10 cellular contexts compared by ENCODE assay signal in genomic region chr16:67653131-67654068, GRCh38. TPM values are rescaled to one million over a fixed set of nuclear protein-coding genes. Genes with fewer than 3 reads are reported as not detected.
DNase-seq lines count a peak whose midpoint lies in the region; ATAC-seq and TF ChIP-seq lines count a peak whose summit lies in the region.
"Had no signal": no experiment of that assay in that cellular context is flagged by ENCODE, and none has a peak within 500 bp of the region (broad histone marks: within the 10 kb centered on the region; RNA-seq: fewer than 3 reads in every experiment).

No MANE protein-coding gene starts in this region.

- no peak for TF ChIP-seq RAD21 in liver (IDR thresholded peaks at IDR 0.05)

- TF ChIP-seq CTCF in HEK293 (tag by site-specific recombination; IDR thresholded peaks at IDR 0.05) (peak; percentile 80), MCF 10A (IDR thresholded peaks at IDR 0.05; ENCODE audit: unreplicated experiment) (peak; percentile 11), liver (IDR thresholded peaks at IDR 0.05; ENCODE audit: low read depth, low read length, missing input control) (peak; percentile 16)

- H3K27ac Mint-ChIP-seq in MCF 10A (ENCODE audit: low read depth, unreplicated experiment): no peak overlapping the region
- H3K27ac Mint-ChIP-seq in CD8-positive, alpha-beta memory T cell: no peak overlapping the region

- DNase-seq in 8988T: peak; percentile 84
- no peak for DNase-seq in MCF 10A (ENCODE audit: unreplicated experiment)
- DNase-seq in NCI-H2171 treated with DMSO at 0.1 percent for 48 hours (lab: John Stamatoyannopoulos, UW): no peak
- no peak for DNase-seq in CD8-positive, alpha-beta memory T cell
- DNase-seq: activated naive CD4-positive, alpha-beta T cell had no signal

- H3K27me3 Mint-ChIP-seq in MCF 10A (ENCODE audit: insufficient read depth, unreplicated experiment): peaks cover 26% of the 10 kb centered on the region
- no peaks in the 10 kb centered on the region for H3K27me3 Mint-ChIP-seq in CD8-positive, alpha-beta memory T cell

- H3K36me3 Mint-ChIP-seq in MCF 10A (ENCODE audit: insufficient read depth, unreplicated experiment): peaks cover 6% of the 10 kb centered on the region
- H3K36me3 Mint-ChIP-seq in CD8-positive, alpha-beta memory T cell: peaks cover 5 to 77% (median 9%) of the 10 kb centered on the region in 3 donors

- CTCF ChIA-PET in HEK293 (lab: Yijun Ruan, JAX): interaction anchor here (1.2 kb wide), 1 partner anchor 10 kb away, joined by 4 read pairs; no protein-coding TSS in a partner anchor
- CTCF ChIA-PET in MCF 10A (lab: Yijun Ruan, JAX): interaction anchor here (0.6 kb wide), 1 partner anchor 132 kb away, joined by 3 read pairs; no protein-coding TSS in a partner anchor
- CTCF ChIA-PET in CD8-positive, alpha-beta memory T cell (lab: Charles Lee): interaction anchor here (0.8 to 1.3 kb wide), 2 partner anchors 8 to 11 kb away, joined by 3 to 4 read pairs; partner anchors contain the start of gene CARMIL2

- intact Hi-C loops in MCF 10A (cut with micrococcal nuclease): no loop called here

- no peak overlapping the region for H3K9ac ChIP-seq in liver (ENCODE audit: low read depth in 1 of 2, low read length in 2 of 2)

- H3K9me3 Mint-ChIP-seq in MCF 10A (ENCODE audit: unreplicated experiment): no peaks in the 10 kb centered on the region
- no peaks in the 10 kb centered on the region for H3K9me3 Mint-ChIP-seq in CD8-positive, alpha-beta memory T cell

- ATAC-seq in HG03442 (IDR thresholded peaks at IDR 0.05; ENCODE audit: unreplicated experiment) (no peak), HG03460 (IDR thresholded peaks at IDR 0.05; ENCODE audit: unreplicated experiment) (no peak)

- H3K4me1 ChIP-seq in HEK293 (ENCODE audit: control insufficient read depth, insufficient read depth, low read length) (peaks cover 4% of the 10 kb centered on the region; the same call in 1 of the 2 replicates), liver (ENCODE audit: control insufficient read depth in 4 of 4, insufficient read depth in 4 of 4, low read length in 3 of 4) (peaks cover 3 to 16% (median 10%) of the 10 kb centered on the region in 4 donors)
- H3K4me1 ChIP-seq in CD8-positive, alpha-beta memory T cell (ENCODE audit: insufficient read depth, low read length): peaks cover 3% of the 10 kb centered on the region

- no peak overlapping the region; the same call in 1 of the 2 replicates for H3K27ac ChIP-seq in HEK293 (ENCODE audit: extremely low read depth, low read depth, low read length)
- H3K27ac ChIP-seq in liver (ENCODE audit: low read depth in 1 of 2, low read length in 2 of 2): no peak overlapping the region
- no peak overlapping the region for H3K27ac ChIP-seq in CD8-positive, alpha-beta memory T cell (ENCODE audit: low read depth, low read length)

- H3K4me1 Mint-ChIP-seq in MCF 10A (ENCODE audit: insufficient read depth, unreplicated experiment): no peaks in the 10 kb centered on the region
- peaks cover 5 to 16% (median 8%) of the 10 kb centered on the region in 3 donors for H3K4me1 Mint-ChIP-seq in CD8-positive, alpha-beta memory T cell

- POLR2A ChIA-PET in HEK293 (lab: Yijun Ruan, JAX): no interaction called here
- POLR2A ChIA-PET in MCF 10A (lab: Yijun Ruan, JAX): no interaction called here
- POLR2A ChIA-PET in CD8-positive, alpha-beta memory T cell (lab: Charles Lee): no interaction called here

- H3K9me3 ChIP-seq in HEK293 (ENCODE audit: control insufficient read depth, insufficient read depth, low read depth, low read length): no peaks in the 10 kb centered on the region
- H3K9me3 ChIP-seq in liver (ENCODE audit: control insufficient read depth in 4 of 4, low read length in 3 of 4): no peaks in the 10 kb centered on the region
- no peaks in the 10 kb centered on the region for H3K9me3 ChIP-seq in CD8-positive, alpha-beta memory T cell (ENCODE audit: low read length)

- BruUV-seq in MCF 10A (replicated peaks; lab: Mats Ljungman, UMichigan): no TSS peak

- 16% methylated on average over 79 of the region's 79 CpGs for WGBS in liver

- H3K4me3 ChIP-seq in HEK293 (ENCODE audit: low read depth, low read length): peak overlapping the region; percentile 42
- peak overlapping the region in 1 of 3 donors; percentile 51 for H3K4me3 ChIP-seq in liver (ENCODE audit: low read depth in 1 of 3, low read length in 3 of 3)
- no peak overlapping the region for H3K4me3 ChIP-seq in CD8-positive, alpha-beta memory T cell (ENCODE audit: low read length)

- H3K27me3 ChIP-seq in liver (ENCODE audit: control insufficient read depth in 4 of 4, insufficient read depth in 4 of 4, low read length in 3 of 4): no peaks in the 10 kb centered on the region
- no peaks in the 10 kb centered on the region for H3K27me3 ChIP-seq in CD8-positive, alpha-beta memory T cell (ENCODE audit: insufficient read depth, low read length, poor library complexity, severe bottlenecking)

- H3K4me3 Mint-ChIP-seq in MCF 10A (ENCODE audit: unreplicated experiment): peak overlapping the region; percentile 26
- H3K4me3 Mint-ChIP-seq in CD8-positive, alpha-beta memory T cell: no peak overlapping the region

- peaks cover 0 to 38% of the 10 kb centered on the region in 2 experiments; a peak in 1 of 3 replicates for H3K36me3 ChIP-seq in HEK293 (ENCODE audit: control insufficient read depth in 2 of 2, insufficient read depth in 1 of 2, low read length in 2 of 2)
- H3K36me3 ChIP-seq in liver (ENCODE audit: control insufficient read depth in 4 of 4, insufficient read depth in 3 of 4, low read depth in 1 of 4, low read length in 3 of 4): peaks cover 0 to 1% (median 0%) of the 10 kb centered on the region in 4 donors
- peaks cover 16% of the 10 kb centered on the region for H3K36me3 ChIP-seq in CD8-positive, alpha-beta memory T cell (ENCODE audit: insufficient read depth, low read length)

TF ChIP-seq in HEK293, 187 proteins besides CTCF, POLR2A, EP300 and RAD21 (continues in another document):
- no peak for TF ChIP-seq SETDB1 (IDR thresholded peaks at IDR 0.05; ENCODE audit: insufficient read length, low read length)
- TF ChIP-seq ZNF521 (tag by site-specific recombination; IDR thresholded peaks at IDR 0.05): no peak
- no peak for TF ChIP-seq ZSCAN4 (tag by site-specific recombination; IDR thresholded peaks at IDR 0.05)
- no peak for TF ChIP-seq ZSCAN23 (tag by site-specific recombination; IDR thresholded peaks at IDR 0.05)
- TF ChIP-seq ZNF211 (tag by site-specific recombination; IDR thresholded peaks at IDR 0.05; ENCODE audit: low read depth): no peak
- TF ChIP-seq ZNF341 (tag by site-specific recombination; IDR thresholded peaks at IDR 0.05; ENCODE audit: low read depth): no peak
- no peak for TF ChIP-seq ZNF202 (tag by site-specific recombination; IDR thresholded peaks at IDR 0.05; ENCODE audit: borderline replicate concordance)

TF ChIP-seq in liver, 16 proteins besides CTCF, POLR2A, EP300 and RAD21 (continues in another document):
- no peak for TF ChIP-seq ZBTB33 (IDR thresholded peaks at IDR 0.05)
- no peak for TF ChIP-seq TAF1 (conservative IDR thresholded peaks at IDR 0.05)
- no peak for TF ChIP-seq GABPA (IDR thresholded peaks at IDR 0.05 in 1 of 2, conservative IDR thresholded peaks at IDR 0.05 in 1 of 2)
- no peak for TF ChIP-seq NR2F2 (IDR thresholded peaks at IDR 0.05)
- TF ChIP-seq YY1 (IDR thresholded peaks at IDR 0.05): no peak
- TF ChIP-seq HNF4A (conservative IDR thresholded peaks at IDR 0.05): no peak
- no peak for TF ChIP-seq MAX (IDR thresholded peaks at IDR 0.05)
- TF ChIP-seq FOXA1 (IDR thresholded peaks at IDR 0.05): no peak

RNA-seq across cellular contexts. Expression of gene ACD, which starts 6.7 kb away (rescaled TPM):
- 26.1 and 33.6 TPM in 2 replicates for total RNA-seq in MCF 10A (2022)
- 1 to 10 TPM; 4.3 to 5.6 TPM for total RNA-seq in liver
- polyA plus RNA-seq in liver: 1 to 10 TPM; 4.7 to 5.6 TPM
- 10 to 100 TPM; 79.1 to 81.7 TPM for total RNA-seq in CD8-positive, alpha-beta memory T cell
- polyA plus RNA-seq in CD8-positive, alpha-beta memory T cell: 55.6 TPM

RNA-seq across cellular contexts. Expression of gene PARD6A, which starts 7.4 kb away (rescaled TPM):
- total RNA-seq in MCF 10A (2022) (3.2 and 4.5 TPM in 2 replicates), liver (1 to 10 TPM in 1 of 2 donors, under 1 TPM in 1; 0.42 to 1.4 TPM)
- 1 to 10 TPM; 2.2 to 2.4 TPM for polyA plus RNA-seq in liver
- total RNA-seq in CD8-positive, alpha-beta memory T cell: 10 to 100 TPM; 16.7 to 18.3 TPM
- polyA plus RNA-seq in CD8-positive, alpha-beta memory T cell: 14.7 TPM

RNA-seq across cellular contexts. Expression of gene CARMIL2, which starts 8.5 kb away (rescaled TPM):
- total RNA-seq in MCF 10A (2022): 1.6 and 1.9 TPM in 2 replicates
- 1 to 10 TPM in 1 of 2 donors, under 1 TPM in 1; 0.51 to 1.3 TPM for total RNA-seq in liver
- under 1 TPM in 1 of 2 donors, not detected in 1; 0.39 TPM for polyA plus RNA-seq in liver
- total RNA-seq in CD8-positive, alpha-beta memory T cell: 100 to 1,000 TPM; 124 to 139 TPM
- polyA plus RNA-seq in CD8-positive, alpha-beta memory T cell: 24.5 TPM

RNA-seq across cellular contexts. Expression of gene ENKD1, which starts 13.2 kb away (rescaled TPM):
- total RNA-seq in MCF 10A (2022) (12.8 and 14.5 TPM in 2 replicates), liver (1 to 10 TPM; 3.0 to 7.8 TPM)
- 1 to 10 TPM; 2.6 to 6.5 TPM for polyA plus RNA-seq in liver
- total RNA-seq in CD8-positive, alpha-beta memory T cell: 10 to 100 TPM; 15.1 to 15.6 TPM
- 1.7 TPM for polyA plus RNA-seq in CD8-positive, alpha-beta memory T cell

RNA-seq across cellular contexts. Expression of gene C16orf86, which starts 13.2 kb away (rescaled TPM):
- 0.54 and 0.65 TPM in 2 replicates for total RNA-seq in MCF 10A (2022)
- 1 to 10 TPM; 1.2 to 1.9 TPM for total RNA-seq in liver
- polyA plus RNA-seq in liver: 1 to 10 TPM; 2.3 to 2.6 TPM
- total RNA-seq in CD8-positive, alpha-beta memory T cell: 1 to 10 TPM in 1 of 2 experiments, under 1 TPM in 1; 0.79 to 1.9 TPM
- polyA plus RNA-seq in CD8-positive, alpha-beta memory T cell: 2.7 TPM
- total RNA-seq: Daoy had no signal

Comparison
In these comparisons a context has a peak if more than half of its experiments do, and no peak if none do; other contexts are left out.
1. CTCF ChIP-seq: peak in every context shown above with its lines; median percentile 80 in HEK293; 16 in liver; 11 in MCF 10A.
2. RNA of gene CARMIL2, which starts 8.5 kb away (total RNA-seq): 124 to 139 TPM in CD8-positive, alpha-beta memory T cell; 1.6 to 1.9 TPM in MCF 10A and 0.51 to 1.3 TPM in liver; every median in the first group is over 10 times any median in the second.